Comparison of ENCODE assay signal across 11 cellular contexts in genomic region chr6:148866657-148867268, GRCh38.
DNase-seq lines count a peak whose midpoint lies in the region; ATAC-seq and TF ChIP-seq lines count a peak whose summit lies in the region.
"Had no signal": no experiment of that assay in that cellular context is flagged by ENCODE, and none has a peak within 500 bp of the region (broad histone marks: within the 10 kb centered on the region; RNA-seq: fewer than 3 reads in every experiment).

No MANE protein-coding gene starts in this region.

- H3K36me3 Mint-ChIP-seq in immature natural killer cell (no peaks in the 10 kb centered on the region), Calu3 (ENCODE audit: insufficient read depth, unreplicated experiment) (no peaks in the 10 kb centered on the region)
- no peaks in the 10 kb centered on the region for H3K36me3 Mint-ChIP-seq in activated CD8-positive, alpha-beta T cell treated with anti-CD3 and anti-CD28 coated beads for 36 hours (ENCODE audit: low read depth)
- no peaks in the 10 kb centered on the region for H3K36me3 Mint-ChIP-seq in activated naive CD4-positive, alpha-beta T cell treated with anti-CD3 and anti-CD28 coated beads, Interleukin-2, amount 50 U/mL, for 72 hours

- no peaks in the 10 kb centered on the region for H3K36me3 ChIP-seq in WERI-Rb-1

- ATAC-seq in GM18867 (IDR thresholded peaks at IDR 0.05; ENCODE audit: unreplicated experiment) (peak; percentile 100), GM21619 (IDR thresholded peaks at IDR 0.05; ENCODE audit: unreplicated experiment) (peak; percentile 96), HG03159 (IDR thresholded peaks at IDR 0.05; ENCODE audit: unreplicated experiment) (peak; percentile 98)
- ATAC-seq in activated CD8-positive, alpha-beta T cell treated with anti-CD3 and anti-CD28 coated beads for 36 hours, result no peak
- no peak for ATAC-seq in activated naive CD4-positive, alpha-beta T cell treated with anti-CD3 and anti-CD28 coated beads, Interleukin-2, amount 50 U/mL, for 72 hours
- ATAC-seq: sciatic nerve had no signal

- CTCF ChIA-PET in activated CD8-positive, alpha-beta T cell treated with anti-CD3 and anti-CD28 coated beads for 36 hours (lab: Charles Lee), result no interaction called here
- CTCF ChIA-PET in Calu3 (lab: Charles Lee), result no interaction called here

- H3K4me1 Mint-ChIP-seq in immature natural killer cell, result peaks cover 57 to 67% of the 10 kb centered on the region in 2 donors
- peaks cover 18% of the 10 kb centered on the region for H3K4me1 Mint-ChIP-seq in activated CD8-positive, alpha-beta T cell treated with anti-CD3 and anti-CD28 coated beads for 36 hours (ENCODE audit: low read depth)
- H3K4me1 Mint-ChIP-seq in Calu3 (ENCODE audit: low read depth, unreplicated experiment), result no peaks in the 10 kb centered on the region

- TF ChIP-seq CTCF in activated CD8-positive, alpha-beta T cell treated with anti-CD3 and anti-CD28 coated beads for 36 hours (IDR thresholded peaks at IDR 0.05), result no peak
- TF ChIP-seq CTCF in Calu3 (IDR thresholded peaks at IDR 0.05; ENCODE audit: unreplicated experiment) (no peak), WERI-Rb-1 (IDR thresholded peaks at IDR 0.05; ENCODE audit: low read depth, low read length) (no peak)

- no peaks in the 10 kb centered on the region for H3K9me3 ChIP-seq in WERI-Rb-1 (ENCODE audit: severe bottlenecking)

- peak overlapping the region in 4 of 6 donors; percentile 34 to 89 (median 78) for H3K27ac Mint-ChIP-seq in immature natural killer cell
- no peak overlapping the region for H3K27ac Mint-ChIP-seq in activated CD8-positive, alpha-beta T cell treated with anti-CD3 and anti-CD28 coated beads for 36 hours
- H3K27ac Mint-ChIP-seq in Calu3 (ENCODE audit: unreplicated experiment), result no peak overlapping the region
- H3K27ac Mint-ChIP-seq in activated naive CD4-positive, alpha-beta T cell treated with anti-CD3 and anti-CD28 coated beads, Interleukin-2, amount 50 U/mL, for 72 hours, result no peak overlapping the region

- H3K4me3 ChIP-seq in WERI-Rb-1 (ENCODE audit: low read depth, low read length), result no peak overlapping the region
- H3K4me3 ChIP-seq: lung had no signal

- intact Hi-C loops in activated CD8-positive, alpha-beta T cell treated with anti-CD3 and anti-CD28 coated beads for 36 hours (cut with micrococcal nuclease), result no loop called here
- intact Hi-C loops in Calu3 (cut with micrococcal nuclease; ENCODE audit: unreplicated experiment), result no loop called here

- H3K9me3 Mint-ChIP-seq in immature natural killer cell, result no peaks in the 10 kb centered on the region
- no peaks in the 10 kb centered on the region for H3K9me3 Mint-ChIP-seq in activated CD8-positive, alpha-beta T cell treated with anti-CD3 and anti-CD28 coated beads for 36 hours
- H3K9me3 Mint-ChIP-seq in Calu3 (ENCODE audit: low read depth, unreplicated experiment), result no peaks in the 10 kb centered on the region
- peaks cover 3 to 4% of the 10 kb centered on the region in 2 donors for H3K9me3 Mint-ChIP-seq in activated naive CD4-positive, alpha-beta T cell treated with anti-CD3 and anti-CD28 coated beads, Interleukin-2, amount 50 U/mL, for 72 hours

- peaks cover 0 to 7% (median 5%) of the 10 kb centered on the region in 3 donors for H3K27me3 Mint-ChIP-seq in immature natural killer cell (ENCODE audit: low read depth in 3 of 3)
- H3K27me3 Mint-ChIP-seq in activated CD8-positive, alpha-beta T cell treated with anti-CD3 and anti-CD28 coated beads for 36 hours, result no peaks in the 10 kb centered on the region
- peaks cover 1% of the 10 kb centered on the region for H3K27me3 Mint-ChIP-seq in Calu3 (ENCODE audit: unreplicated experiment)

- DNase-seq in immature natural killer cell (peak in 1 of 3 donors; percentile 17), Calu3 (no peak), WERI-Rb-1 (no peak)
- DNase-seq in activated CD8-positive, alpha-beta T cell treated with anti-CD3 and anti-CD28 coated beads for 36 hours, result no peak
- no peak for DNase-seq in activated naive CD4-positive, alpha-beta T cell treated with anti-CD3 and anti-CD28 coated beads, Interleukin-2, amount 50 U/mL, for 72 hours (ENCODE audit: low spot score in 2 of 2)
- DNase-seq: NCI-H1694 treated with DMSO at 0.1 percent for 48 hours had no signal

- POLR2A ChIA-PET in activated CD8-positive, alpha-beta T cell treated with anti-CD3 and anti-CD28 coated beads for 36 hours (lab: Charles Lee), result no interaction called here

- H3K27me3 ChIP-seq in WERI-Rb-1 (ENCODE audit: insufficient read depth, low read depth, severe bottlenecking), result no peaks in the 10 kb centered on the region

- no peak overlapping the region for H3K27ac ChIP-seq in WERI-Rb-1

- peak overlapping the region in 2 of 5 donors; percentile 6 to 64 for H3K4me3 Mint-ChIP-seq in immature natural killer cell
- H3K4me3 Mint-ChIP-seq in activated CD8-positive, alpha-beta T cell treated with anti-CD3 and anti-CD28 coated beads for 36 hours, result no peak overlapping the region
- H3K4me3 Mint-ChIP-seq in Calu3 (ENCODE audit: low read depth, unreplicated experiment), result no peak overlapping the region

- BruUV-seq in Calu3 (replicated peaks; lab: Mats Ljungman, UMichigan), result no TSS peak

Comparison
In these comparisons a context has a peak if more than half of its experiments do, and no peak if none do; other contexts are left out.
1. ATAC-seq: peak in GM18867 (single experiment), GM21619 (single experiment) and HG03159 (single experiment); none in activated CD8-positive, alpha-beta T cell treated with anti-CD3 and anti-CD28 coated beads for 36 hours (single experiment) and activated naive CD4-positive, alpha-beta T cell treated with anti-CD3 and anti-CD28 coated beads, Interleukin-2, amount 50 U/mL, for 72 hours (0 of 2).
2. H3K27ac Mint-ChIP-seq: peak in immature natural killer cell (4 of 6); none in activated CD8-positive, alpha-beta T cell treated with anti-CD3 and anti-CD28 coated beads for 36 hours (single experiment), Calu3 (single experiment) and activated naive CD4-positive, alpha-beta T cell treated with anti-CD3 and anti-CD28 coated beads, Interleukin-2, amount 50 U/mL, for 72 hours (0 of 2).